Comparison of ENCODE assay signal across 8 cellular contexts in the genomic region with DNA sequence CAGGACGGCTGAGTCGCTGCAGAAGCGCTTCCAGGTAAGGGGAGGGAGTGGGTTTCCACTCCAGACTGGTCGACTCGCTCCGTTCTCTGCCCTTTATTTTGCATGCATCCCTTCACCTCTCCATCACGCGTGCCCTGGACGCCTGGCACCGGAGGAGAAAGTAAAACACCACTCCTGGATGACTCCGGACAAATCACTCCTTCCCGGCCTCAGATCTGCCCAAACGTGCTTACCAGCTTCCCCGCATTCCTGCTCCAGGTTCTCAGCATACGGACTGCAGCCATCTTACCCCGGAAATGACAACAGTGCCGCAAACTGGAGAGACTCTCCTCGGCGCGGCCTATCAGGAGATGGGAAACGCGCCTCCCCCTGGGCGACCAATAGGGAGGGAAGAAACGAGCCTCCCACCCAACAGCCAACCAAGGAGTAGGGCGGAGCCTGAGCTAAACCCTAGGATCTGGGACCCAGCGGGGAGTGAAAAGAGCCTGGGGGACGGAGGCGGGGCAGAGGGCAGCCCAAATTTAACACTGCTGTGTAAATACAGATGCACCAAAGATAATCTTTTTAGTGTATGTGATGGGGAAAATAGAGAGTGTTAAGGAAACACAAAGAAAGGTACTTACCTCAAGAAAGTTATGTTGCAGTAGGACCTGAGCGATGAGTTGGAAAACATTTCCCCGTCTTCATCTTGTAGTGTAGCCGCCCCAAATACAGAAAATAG. TPM values are rescaled to one million over a fixed set of nuclear protein-coding genes. Genes with fewer than 3 reads are reported as not detected.
A peak's percentile ranks its signal among the peaks of the same experiment; 100 is the strongest.
DNase-seq lines count a peak whose midpoint lies in the region; ATAC-seq and FAIRE-seq lines count a peak whose summit lies in the region.

A gene (minus strand): TSS at position 298 of the 721 bp plus-strand sequence. CDS start 14 bp downstream, at position 284.

- peak; percentile 99 for FAIRE-seq in endometrium (lab: Jason Lieb, UNC)

- peak; percentile 100 for ATAC-seq in GM21390 (IDR thresholded peaks at IDR 0.05; ENCODE audit: unreplicated experiment)
- peak; percentile 100 for ATAC-seq in activated CD8-positive, alpha-beta memory T cell treated with anti-CD3 and anti-CD28 coated beads, Interleukin-2, amount 10 ng/mL, durations not matched to agents 7 days and 5 days

- peak within 1 kb of the TSS; percentile 17 for H3K27ac Mint-ChIP-seq in activated CD8-positive, alpha-beta memory T cell treated with anti-CD3 and anti-CD28 coated beads, Interleukin-2, amount 10 ng/mL, durations not matched to agents 7 days and 5 days

- H3K36me3 Mint-ChIP-seq in activated CD8-positive, alpha-beta memory T cell treated with anti-CD3 and anti-CD28 coated beads, Interleukin-2, amount 10 ng/mL, durations not matched to agents 7 days and 5 days = peaks cover 2% of the 10 kb centered on the region

- H3K27me3 ChIP-seq in NT2/D1 (ENCODE audit: insufficient read depth, insufficient read length) = no peaks in the 10 kb centered on the region

- CTCF ChIA-PET in activated CD8-positive, alpha-beta memory T cell treated with anti-CD3 and anti-CD28 coated beads, Interleukin-2, amount 10 ng/mL, durations not matched to agents 7 days and 5 days (lab: Charles Lee) = interaction anchor here (1.0 to 4.4 kb wide), 6 partner anchors 16 to 210 kb away, joined by 3 to 21 read pairs (median 3); a partner anchor contains a TSS

- no peaks in the 10 kb centered on the region for H3K27me3 Mint-ChIP-seq in activated CD8-positive, alpha-beta memory T cell treated with anti-CD3 and anti-CD28 coated beads, Interleukin-2, amount 10 ng/mL, durations not matched to agents 7 days and 5 days

- peak within 1 kb of the TSS; percentile 94 for H3K4me3 ChIP-seq in NT2/D1 (ENCODE audit: insufficient read length, low read depth)

- no peaks in the 10 kb centered on the region for H3K9me3 ChIP-seq in NT2/D1 (ENCODE audit: insufficient read depth, low read length)

- H3K4me3 Mint-ChIP-seq in activated CD8-positive, alpha-beta memory T cell treated with anti-CD3 and anti-CD28 coated beads, Interleukin-2, amount 10 ng/mL, durations not matched to agents 7 days and 5 days = no peak within 1 kb of the TSS

- peak within 1 kb of the TSS; percentile 99 for H3K9ac ChIP-seq in NT2/D1 (ENCODE audit: insufficient read length, low read depth)

- no peaks in the 10 kb centered on the region for H3K9me3 Mint-ChIP-seq in activated CD8-positive, alpha-beta memory T cell treated with anti-CD3 and anti-CD28 coated beads, Interleukin-2, amount 10 ng/mL, durations not matched to agents 7 days and 5 days (ENCODE audit: low read depth)

- H3K4me1 ChIP-seq in NT2/D1 (ENCODE audit: insufficient read depth, insufficient read length) = no peaks in the 10 kb centered on the region

- in situ Hi-C loops in Caki2 (cut with HindIII; ENCODE audit: low pct_unique_long_range_greater_than_20kb, low sequenced_read_pairs) = no loop called here

- peaks cover 7% of the 10 kb centered on the region for H3K36me3 ChIP-seq in NT2/D1 (ENCODE audit: insufficient read depth, insufficient read length, low read length)

- DNase-seq in Caki2 (ENCODE audit: low read depth) (peak; percentile 85), HUDEP-2 (lab: John Stamatoyannopoulos, UW; ENCODE audit: unreplicated experiment in 76 of 76) (peak; percentile 23 to 96 (median 90)), NT2/D1 (ENCODE audit: low read depth, low spot score) (peak; percentile 97), mesenteric fat pad (ENCODE audit: low spot score) (peak; percentile 94)
- peak; percentile 97 for DNase-seq in activated CD8-positive, alpha-beta memory T cell treated with anti-CD3 and anti-CD28 coated beads, Interleukin-2, amount 10 ng/mL, durations not matched to agents 7 days and 5 days
- DNase-seq in stimulated activated CD8-positive, alpha-beta memory T cell treated with anti-CD3 and anti-CD28 coated beads, Interleukin-15, amount 100 ng/mL, for 24 hours (ENCODE audit: low read depth) = peak; percentile 63

- peaks cover 13% of the 10 kb centered on the region for H3K4me1 Mint-ChIP-seq in activated CD8-positive, alpha-beta memory T cell treated with anti-CD3 and anti-CD28 coated beads, Interleukin-2, amount 10 ng/mL, durations not matched to agents 7 days and 5 days

RNA-seq across cellular contexts. Expression of the gene that starts here (rescaled TPM):
- 1.2 and 1.8 TPM in 2 replicates for total RNA-seq in Caki2 (2014; rRNA removed; shearing (Covaris generic); ENCODE audit: low replicate concordance)
- total RNA-seq in activated CD8-positive, alpha-beta memory T cell treated with anti-CD3 and anti-CD28 coated beads, Interleukin-2, amount 10 ng/mL, durations not matched to agents 7 days and 5 days = 10 to 100 TPM; 11.2 to 13.2 TPM
- 9.3 TPM for total RNA-seq in mesenteric fat pad

Comparison
In these comparisons a context has a peak if more than half of its experiments do, and no peak if none do; other contexts are left out.
1. Peak in every context shown above with its lines: DNase-seq, ATAC-seq and H3K4me3 ChIP-seq.